ENCODE assay signal across 34 cellular contexts in the genomic region with DNA sequence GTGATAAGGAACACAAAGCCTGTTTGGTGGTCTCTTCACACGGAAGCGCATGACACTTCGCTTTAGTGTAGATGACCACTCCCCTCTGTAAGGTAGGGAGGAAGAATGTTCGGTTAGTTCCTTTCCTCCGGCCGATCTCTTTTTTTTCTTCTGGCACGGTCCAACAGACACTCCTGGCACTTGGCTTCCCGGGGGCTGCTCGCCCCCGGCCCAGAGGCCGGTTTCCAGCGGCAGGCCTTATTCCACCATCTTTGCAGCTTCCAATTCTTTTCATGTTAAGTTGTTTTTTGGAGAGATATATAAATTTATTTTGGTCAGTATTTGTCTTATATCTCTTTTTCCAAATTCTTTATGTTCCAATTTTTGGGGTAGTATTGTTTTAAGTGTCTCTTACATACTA.
"Had no signal": no experiment of that assay in that cellular context is flagged by ENCODE, and none has a peak within 500 bp of the region (broad histone marks: within the 10 kb centered on the region; RNA-seq: fewer than 3 reads in every experiment).

No MANE protein-coding gene starts in this region.

- DNase-seq: activated B cell treated with CpG ODN at 0.5 μM for 24 hours; activated CD4-positive, alpha-beta memory T cell treated with anti-CD3 and anti-CD28 coated beads for 36 hours; activated CD4-positive, alpha-beta T cell treated with anti-CD3 and anti-CD28 coated beads for 4 hours; activated CD4-positive, alpha-beta T cell treated with anti-CD3 and anti-CD28 coated beads, Interleukin-2, amount 10 ng/mL, durations not matched to agents 24 days and 14 days; activated CD4-positive, alpha-beta T cell treated with anti-CD3 and anti-CD28 coated beads, Interleukin-2, amount 50 U/mL, for 1 hour; activated CD4-positive, alpha-beta T cell treated with anti-CD3 and anti-CD28 coated beads, Interleukin-2, amount 50 U/mL, for 4 hours; activated CD4-positive, CD25-positive, alpha-beta regulatory T cell treated with anti-CD3 and anti-CD28 coated beads, Interleukin-2, amount 50 U/mL, for 72 hours; activated CD8-positive, alpha-beta memory T cell treated with anti-CD3 and anti-CD28 coated beads, Interleukin-2, amount 50 U/mL, for 4 hours; activated CD8-positive, alpha-beta T cell treated with anti-CD3 and anti-CD28 coated beads for 36 hours; activated effector memory CD4-positive, alpha-beta T cell treated with anti-CD3 and anti-CD28 coated beads, Interleukin-2, amount 50 U/mL, for 16 hours; activated gamma-delta T cell treated with Interleukin-2 at 50 U/mL for 16 hours; activated naive CD4-positive, alpha-beta T cell; activated naive CD4-positive, alpha-beta T cell treated with anti-CD3 and anti-CD28 coated beads for 36 hours; activated naive CD4-positive, alpha-beta T cell treated with anti-CD3 and anti-CD28 coated beads, Interleukin-2, amount 50 U/mL, for 16 hours; activated naive CD8-positive, alpha-beta T cell treated with anti-CD3 and anti-CD28 coated beads for 36 hours; activated T-cell treated with anti-CD3 and anti-CD28 coated beads for 4 hours; activated T-cell treated with anti-CD3 and anti-CD28 coated beads, Interleukin-2, amount 50 U/mL, for 1 hour; activated T-cell treated with anti-CD3 and anti-CD28 coated beads, Interleukin-2, amount 50 U/mL, for 4 hours; activated T-cell treated with anti-CD3 and anti-CD28 coated beads, Interleukin-2, amount 50 U/mL, for 72 hours; adrenal gland; amniotic stem cell; aorta; body of pancreas; brain microvascular endothelial cell; central memory CD4-positive, alpha-beta T cell; T-cell; T-helper 17 cell; T-helper 9 cell had no signal

- H3K36me3 Mint-ChIP-seq: activated CD4-positive, alpha-beta memory T cell treated with anti-CD3 and anti-CD28 coated beads for 36 hours; activated naive CD4-positive, alpha-beta T cell treated with anti-CD3 and anti-CD28 coated beads, Interleukin-2, amount 50 U/mL, for 72 hours; activated naive CD8-positive, alpha-beta T cell treated with anti-CD3 and anti-CD28 coated beads for 36 hours; T-cell had no signal

- H3K9me3 Mint-ChIP-seq: activated B cell treated with CpG ODN at 0.5 μM for 24 hours; activated CD4-positive, alpha-beta T cell treated with anti-CD3 and anti-CD28 coated beads, Interleukin-2, amount 10 ng/mL, durations not matched to agents 24 days and 14 days; activated T-cell treated with anti-CD3 and anti-CD28 coated beads, Interleukin-2, amount 50 U/mL, for 4 hours; activated T-cell treated with anti-CD3 and anti-CD28 coated beads, Interleukin-2, amount 50 U/mL, for 72 hours; activated T-helper 1 cell treated with anti-CD3 and anti-CD28 coated beads, Interleukin-12 subunit alpha, Interleukin-12 subunit beta, Interleukin-2, Interleukin-4 antibody, amounts not matched to agents 30 ng/mL and 10 ng/mL and 1 ng/mL, durations not matched to agents 14 hours and 24 hours and 36 hours; activated T-helper 17 cell treated with anti-CD3 and anti-CD28 coated beads, Interleukin-2, amount 50 U/mL, for 72 hours had no signal

- H3K4me3 ChIP-seq: adrenal gland, body of pancreas, breast epithelium had no signal

- H3K27ac ChIP-seq: adrenal gland, body of pancreas, brain microvascular endothelial cell, breast epithelium, VCaP had no signal

- FAIRE-seq: astrocyte had no signal

- H3K27me3 Mint-ChIP-seq: activated B cell treated with CpG ODN at 0.5 μM for 24 hours; activated CD4-positive, alpha-beta T cell treated with anti-CD3 and anti-CD28 coated beads, Interleukin-2, amount 10 ng/mL, durations not matched to agents 24 days and 14 days; activated CD8-positive, alpha-beta T cell treated with anti-CD3 and anti-CD28 coated beads for 36 hours; activated naive CD8-positive, alpha-beta T cell treated with anti-CD3 and anti-CD28 coated beads for 36 hours; T-cell had no signal

- H3K27me3 ChIP-seq: adrenal gland, body of pancreas, brain microvascular endothelial cell, breast epithelium had no signal

- H3K9me3 ChIP-seq: adrenal gland, body of pancreas, breast epithelium had no signal

- ATAC-seq: activated CD8-positive, alpha-beta T cell treated with anti-CD3 and anti-CD28 coated beads for 36 hours; activated naive CD4-positive, alpha-beta T cell treated with anti-CD3 and anti-CD28 coated beads, Interleukin-2, amount 50 U/mL, for 72 hours; activated T-cell treated with anti-CD3 and anti-CD28 coated beads, Interleukin-2, amount 50 U/mL, for 4 hours; activated T-cell treated with anti-CD3 and anti-CD28 coated beads, Interleukin-2, amount 50 U/mL, for 72 hours; activated T-helper 17 cell treated with anti-CD3 and anti-CD28 coated beads, Interleukin-2, amount 50 U/mL, for 72 hours; body of pancreas; T-cell; T-helper 17 cell had no signal

- H3K4me1 Mint-ChIP-seq: activated B cell treated with CpG ODN at 0.5 μM for 24 hours; activated CD4-positive, alpha-beta T cell treated with anti-CD3 and anti-CD28 coated beads, Interleukin-2, amount 10 ng/mL, durations not matched to agents 24 days and 14 days; activated naive CD8-positive, alpha-beta T cell treated with anti-CD3 and anti-CD28 coated beads for 36 hours; activated T-helper 17 cell treated with anti-CD3 and anti-CD28 coated beads, Interleukin-2, amount 50 U/mL, for 72 hours; T-cell; T-helper 17 cell had no signal

- H3K36me3 ChIP-seq: adrenal gland, brain microvascular endothelial cell, breast epithelium had no signal

- H3K4me1 ChIP-seq: adrenal gland, body of pancreas, breast epithelium had no signal

- H3K27ac Mint-ChIP-seq: activated B cell treated with CpG ODN at 0.5 μM for 24 hours; activated CD4-positive, alpha-beta memory T cell treated with anti-CD3 and anti-CD28 coated beads for 36 hours; activated CD4-positive, alpha-beta T cell treated with anti-CD3 and anti-CD28 coated beads, Interleukin-2, amount 10 ng/mL, durations not matched to agents 24 days and 14 days; activated CD8-positive, alpha-beta T cell treated with anti-CD3 and anti-CD28 coated beads for 36 hours; activated naive CD4-positive, alpha-beta T cell treated with anti-CD3 and anti-CD28 coated beads for 36 hours; activated naive CD4-positive, alpha-beta T cell treated with anti-CD3 and anti-CD28 coated beads, Interleukin-2, amount 50 U/mL, for 72 hours; activated naive CD8-positive, alpha-beta T cell treated with anti-CD3 and anti-CD28 coated beads for 36 hours; activated T-cell treated with anti-CD3 and anti-CD28 coated beads, Interleukin-2, amount 50 U/mL, for 72 hours; activated T-helper 1 cell treated with anti-CD3 and anti-CD28 coated beads, Interleukin-12 subunit alpha, Interleukin-12 subunit beta, Interleukin-2, Interleukin-4 antibody, amounts not matched to agents 30 ng/mL and 10 ng/mL and 1 ng/mL, durations not matched to agents 14 hours and 24 hours and 36 hours; activated T-helper 17 cell treated with anti-CD3 and anti-CD28 coated beads, Interleukin-2, amount 50 U/mL, for 72 hours; T-cell; T-helper 17 cell had no signal

- H3K4me3 Mint-ChIP-seq: activated B cell treated with CpG ODN at 0.5 μM for 24 hours; activated CD4-positive, alpha-beta memory T cell treated with anti-CD3 and anti-CD28 coated beads for 36 hours; activated CD4-positive, alpha-beta T cell treated with anti-CD3 and anti-CD28 coated beads, Interleukin-2, amount 10 ng/mL, durations not matched to agents 24 days and 14 days; activated CD8-positive, alpha-beta T cell treated with anti-CD3 and anti-CD28 coated beads for 36 hours; activated naive CD4-positive, alpha-beta T cell treated with anti-CD3 and anti-CD28 coated beads for 36 hours; activated naive CD8-positive, alpha-beta T cell treated with anti-CD3 and anti-CD28 coated beads for 36 hours; activated T-cell treated with anti-CD3 and anti-CD28 coated beads, Interleukin-2, amount 50 U/mL, for 4 hours; activated T-cell treated with anti-CD3 and anti-CD28 coated beads, Interleukin-2, amount 50 U/mL, for 72 hours; activated T-helper 1 cell treated with anti-CD3 and anti-CD28 coated beads, Interleukin-12 subunit alpha, Interleukin-12 subunit beta, Interleukin-2, Interleukin-4 antibody, amounts not matched to agents 30 ng/mL and 10 ng/mL and 1 ng/mL, durations not matched to agents 14 hours and 24 hours and 36 hours; activated T-helper 17 cell treated with anti-CD3 and anti-CD28 coated beads, Interleukin-2, amount 50 U/mL, for 72 hours; T-cell; T-helper 17 cell had no signal
